ENCODE assay signal across 14 cellular contexts in the genomic region with DNA sequence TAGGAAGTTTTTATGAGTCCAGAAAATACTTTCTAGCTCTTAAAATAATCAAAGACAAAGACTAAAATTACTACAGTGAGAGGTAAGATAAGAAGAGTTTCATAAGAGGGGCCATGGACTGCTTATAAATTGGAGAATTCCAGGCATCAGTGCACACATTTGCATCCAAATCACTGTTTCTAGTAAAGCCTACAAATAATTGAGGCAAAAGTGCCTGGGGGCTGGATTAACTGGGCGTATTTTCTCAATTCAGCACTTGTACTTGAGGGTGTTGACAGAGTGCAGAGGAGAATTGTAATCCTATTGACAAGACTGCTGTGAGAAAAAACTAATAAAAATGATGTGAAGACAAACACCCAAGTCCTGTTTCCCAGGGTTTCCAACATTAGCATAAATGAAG.
A peak's percentile ranks its signal among the peaks of the same experiment; 100 is the strongest.
DNase-seq lines count a peak whose midpoint lies in the region.
"Had no signal": no experiment of that assay in that cellular context is flagged by ENCODE, and none has a peak within 500 bp of the region (broad histone marks: within the 10 kb centered on the region; RNA-seq: fewer than 3 reads in every experiment).

No MANE protein-coding gene starts in this region.

- H4K20me1 ChIP-seq in Karpas-422 (ENCODE audit: insufficient read depth, low read depth, low read length) = no peaks in the 10 kb centered on the region

- peak overlapping the region; percentile 24 for H3K4me2 ChIP-seq in Karpas-422 (ENCODE audit: low read depth, low read length, poor library complexity, severe bottlenecking)
- H3K4me2 ChIP-seq: PC-9, SK-N-SH had no signal

- no peaks in the 10 kb centered on the region for H3K27me3 ChIP-seq in Karpas-422 (ENCODE audit: low read length)

- H3K4me1 ChIP-seq in Karpas-422 (ENCODE audit: low read length) = peaks cover 22% of the 10 kb centered on the region

- CTCF ChIA-PET in activated naive CD4-positive, alpha-beta T cell treated with anti-CD3 and anti-CD28 coated beads, Interleukin-2, amount 10 ng/mL, durations not matched to agents 7 days and 5 days (lab: Charles Lee) = no interaction called here

- H3K4me1 Mint-ChIP-seq in activated naive CD4-positive, alpha-beta T cell treated with anti-CD3 and anti-CD28 coated beads, Interleukin-2, amount 10 ng/mL, durations not matched to agents 7 days and 5 days = no peaks in the 10 kb centered on the region

- no peak overlapping the region for H2AFZ ChIP-seq in Karpas-422 (ENCODE audit: low read length)
- H2AFZ ChIP-seq: PC-9 had no signal

- H3K36me3 Mint-ChIP-seq in activated naive CD4-positive, alpha-beta T cell treated with anti-CD3 and anti-CD28 coated beads, Interleukin-2, amount 10 ng/mL, durations not matched to agents 7 days and 5 days = no peaks in the 10 kb centered on the region

- H3K27ac Mint-ChIP-seq in activated naive CD4-positive, alpha-beta T cell treated with anti-CD3 and anti-CD28 coated beads, Interleukin-2, amount 10 ng/mL, durations not matched to agents 7 days and 5 days = no peak overlapping the region

- H3K9me3 ChIP-seq in Karpas-422 (ENCODE audit: low read length) = peaks cover 8% of the 10 kb centered on the region; the same call in 1 of the 2 replicates
- H3K9me3 ChIP-seq: SK-N-SH had no signal

- H3K27ac ChIP-seq in Karpas-422 (ENCODE audit: low read length) = no peak overlapping the region
- H3K27ac ChIP-seq: PC-9 had no signal

- H3K4me3 Mint-ChIP-seq in activated naive CD4-positive, alpha-beta T cell treated with anti-CD3 and anti-CD28 coated beads, Interleukin-2, amount 10 ng/mL, durations not matched to agents 7 days and 5 days = no peak overlapping the region

- H3K4me3 ChIP-seq in Karpas-422 (ENCODE audit: low read length) = no peak overlapping the region
- H3K4me3 ChIP-seq: GM12878, PC-9 had no signal

- no peaks in the 10 kb centered on the region for H3K79me2 ChIP-seq in Karpas-422 (ENCODE audit: low read length)

- DNase-seq in Karpas-422 = no peak
- DNase-seq in NCI-H2081 (lab: John Stamatoyannopoulos, UW) = peak; percentile 35 to 77
- peak; percentile 70 for DNase-seq in NCI-H774 (lab: John Stamatoyannopoulos, UW)
- DNase-seq in renal cortical epithelial cell (ENCODE audit: low read depth) = peak; percentile 1
- DNase-seq in stimulated activated naive CD4-positive, alpha-beta T cell (lab: John Stamatoyannopoulos, UW) = no peak
- DNase-seq in CD1c-positive myeloid dendritic cell (ENCODE audit: extremely low spot score) = no peak
- DNase-seq in activated naive CD4-positive, alpha-beta T cell treated with anti-CD3 and anti-CD28 coated beads, Interleukin-2, amount 10 ng/mL, durations not matched to agents 7 days and 5 days = no peak
- DNase-seq: DMS 273 treated with DMSO at 0.1 percent for 48 hours, IMR-90, NCI-H1694 treated with DMSO at 0.1 percent for 48 hours, NCI-H524 treated with DMSO at 0.1 percent for 48 hours, PC-9, SK-N-SH had no signal

- peaks cover 3% of the 10 kb centered on the region for H3K27me3 Mint-ChIP-seq in activated naive CD4-positive, alpha-beta T cell treated with anti-CD3 and anti-CD28 coated beads, Interleukin-2, amount 10 ng/mL, durations not matched to agents 7 days and 5 days

- peaks cover 17% of the 10 kb centered on the region for H3K9me3 Mint-ChIP-seq in activated naive CD4-positive, alpha-beta T cell treated with anti-CD3 and anti-CD28 coated beads, Interleukin-2, amount 10 ng/mL, durations not matched to agents 7 days and 5 days

- no peaks in the 10 kb centered on the region for H3K9me2 ChIP-seq in Karpas-422 (replicated peaks; ENCODE audit: insufficient read depth, low read length)

- no peaks in the 10 kb centered on the region for H3K36me3 ChIP-seq in Karpas-422 (ENCODE audit: insufficient read depth, low read length)

- H3K9ac ChIP-seq in Karpas-422 (ENCODE audit: low read length) = no peak overlapping the region
- H3K9ac ChIP-seq: SK-N-SH had no signal

Comparison
In these comparisons a context has a peak if more than half of its experiments do, and no peak if none do; other contexts are left out.
1. DNase-seq: peak in NCI-H2081 (2 of 2), NCI-H774 (single experiment) and renal cortical epithelial cell (single experiment); none in Karpas-422 (single experiment), stimulated activated naive CD4-positive, alpha-beta T cell (0 of 6), CD1c-positive myeloid dendritic cell (single experiment) and activated naive CD4-positive, alpha-beta T cell treated with anti-CD3 and anti-CD28 coated beads, Interleukin-2, amount 10 ng/mL, durations not matched to agents 7 days and 5 days (single experiment).